1 cellular context compared by ENCODE assay signal in the genomic region with DNA sequence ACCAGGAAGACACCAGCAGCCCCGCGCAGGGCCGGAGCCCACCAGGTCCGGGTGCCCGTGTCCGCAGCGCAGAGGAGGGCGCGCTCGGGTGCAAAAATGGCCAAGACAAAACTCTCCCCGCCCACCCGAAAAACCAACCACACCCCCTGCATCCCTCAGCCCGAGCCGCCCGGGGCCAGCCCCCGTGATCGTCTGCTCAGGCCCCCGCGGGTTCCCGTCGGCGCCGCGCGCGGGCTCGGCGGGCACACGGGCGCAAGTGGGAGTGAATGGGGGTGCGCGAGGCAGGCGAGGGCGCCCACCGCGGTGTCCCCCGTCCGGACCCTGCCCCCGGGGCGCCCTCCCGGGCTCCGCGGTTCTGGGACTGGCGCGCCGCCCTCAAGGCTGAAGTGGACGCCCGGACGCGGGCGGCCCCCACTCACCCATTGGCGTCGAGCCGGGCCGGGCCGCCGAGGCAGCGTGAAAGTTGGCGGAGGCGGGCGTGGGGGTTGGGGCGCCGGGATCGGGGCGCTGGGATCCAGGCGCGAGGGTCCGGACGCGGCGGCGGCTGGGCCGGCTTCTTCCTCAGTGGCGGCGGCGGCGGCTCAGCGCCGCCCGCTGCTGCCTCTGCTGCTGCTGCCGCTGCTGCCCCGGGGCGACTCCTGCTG.
TF ChIP-seq lines count a peak whose summit lies in the region.

No MANE protein-coding gene starts in this region.

TF ChIP-seq in HepG2, 621 proteins besides CTCF, POLR2A, EP300 and RAD21:
- TF ChIP-seq, protein P1, sequence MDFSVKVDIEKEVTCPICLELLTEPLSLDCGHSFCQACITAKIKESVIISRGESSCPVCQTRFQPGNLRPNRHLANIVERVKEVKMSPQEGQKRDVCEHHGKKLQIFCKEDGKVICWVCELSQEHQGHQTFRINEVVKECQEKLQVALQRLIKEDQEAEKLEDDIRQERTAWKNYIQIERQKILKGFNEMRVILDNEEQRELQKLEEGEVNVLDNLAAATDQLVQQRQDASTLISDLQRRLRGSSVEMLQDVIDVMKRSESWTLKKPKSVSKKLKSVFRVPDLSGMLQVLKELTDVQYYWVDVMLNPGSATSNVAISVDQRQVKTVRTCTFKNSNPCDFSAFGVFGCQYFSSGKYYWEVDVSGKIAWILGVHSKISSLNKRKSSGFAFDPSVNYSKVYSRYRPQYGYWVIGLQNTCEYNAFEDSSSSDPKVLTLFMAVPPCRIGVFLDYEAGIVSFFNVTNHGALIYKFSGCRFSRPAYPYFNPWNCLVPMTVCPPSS (IDR thresholded peaks at IDR 0.05): no peak
- TF ChIP-seq HNRNPK (IDR thresholded peaks at IDR 0.05; ENCODE audit: low read depth, low read length, poor library complexity, severe bottlenecking) (peak; percentile 22), FOSL2 (CRISPR knock-in tag; IDR thresholded peaks at IDR 0.05) (no peak), ZNF143 (CRISPR knock-in tag; IDR thresholded peaks at IDR 0.05) (no peak), ZNF777 (CRISPR knock-in tag; IDR thresholded peaks at IDR 0.05) (0 out of 2 replicates have a peak, but pooled peaks have one; percentile 53)
